8 cellular contexts compared by ENCODE assay signal in genomic region chr10:110067960-110068770, GRCh38.
A peak's percentile ranks its signal among the peaks of the same experiment; 100 is the strongest.
DNase-seq lines count a peak whose midpoint lies in the region; ATAC-seq and TF ChIP-seq lines count a peak whose summit lies in the region.

No MANE protein-coding gene starts in this region.

- H3K4me1 Mint-ChIP-seq in GM23338: peaks cover 25% of the 10 kb centered on the region

- H3K27ac ChIP-seq in GM23338 (ENCODE audit: low read depth): no peak overlapping the region

- peak; percentile 37 for DNase-seq in GM23338 (ENCODE audit: low spot score)
- peak; percentile 51 for DNase-seq in LoVo (ENCODE audit: low spot score)
- DNase-seq in adipocyte (ENCODE audit: low read depth): peak; percentile 67
- peak; percentile 69 for DNase-seq in myocyte (ENCODE audit: low read depth)
- no peak for DNase-seq in DMS114 treated with DMSO at 0.1 percent for 48 hours (lab: John Stamatoyannopoulos, UW; ENCODE audit: unreplicated experiment)
- no peak for DNase-seq in NCI-H2107 (lab: John Stamatoyannopoulos, UW)
- DNase-seq in amniotic stem cell (lab: John Stamatoyannopoulos, UW): no peak

- no peaks in the 10 kb centered on the region for H3K36me3 ChIP-seq in GM23338 (ENCODE audit: insufficient read depth)
- H3K36me3 ChIP-seq in adipocyte (ENCODE audit: control insufficient read depth, insufficient read depth, low read length, severe bottlenecking): no peaks in the 10 kb centered on the region

- H3K27me3 Mint-ChIP-seq in GM23338 (ENCODE audit: insufficient read depth, low read depth, poor library complexity): no peaks in the 10 kb centered on the region

- H3K4me3 Mint-ChIP-seq in GM23338: no peak overlapping the region

- H2AFZ ChIP-seq in GM23338: no peak overlapping the region

- no peaks in the 10 kb centered on the region for H3K9me3 Mint-ChIP-seq in GM23338

- H3K4me1 ChIP-seq in GM23338 (ENCODE audit: insufficient read depth): peaks cover 27% of the 10 kb centered on the region
- H3K4me1 ChIP-seq in adipocyte (ENCODE audit: control insufficient read depth, insufficient read depth, low read length): peaks cover 41% of the 10 kb centered on the region

- no peaks in the 10 kb centered on the region for H4K20me1 ChIP-seq in GM23338 (replicated peaks; ENCODE audit: insufficient read depth)

- H3K9me2 ChIP-seq in GM23338 (ENCODE audit: insufficient read depth): no peaks in the 10 kb centered on the region

- peak overlapping the region; percentile 6; the same call in 1 of the 2 replicates for H3K27ac Mint-ChIP-seq in GM23338

- H3F3A ChIP-seq in GM23338 (replicated peaks; ENCODE audit: low read depth): no peaks in the 10 kb centered on the region

- no peaks in the 10 kb centered on the region for H3K36me3 Mint-ChIP-seq in GM23338 (ENCODE audit: low read depth)

- H3K9me3 ChIP-seq in adipocyte (ENCODE audit: control insufficient read depth, low read length): no peaks in the 10 kb centered on the region

- peaks cover 63% of the 10 kb centered on the region for H3K79me2 ChIP-seq in GM23338 (replicated peaks; ENCODE audit: insufficient read depth)

- H3K4me3 ChIP-seq in GM23338 (no peak overlapping the region), adipocyte (ENCODE audit: low read length) (peak overlapping the region; percentile 57)

- H3K27me3 ChIP-seq in GM23338 (ENCODE audit: insufficient read depth) (no peaks in the 10 kb centered on the region), adipocyte (replicated peaks; ENCODE audit: control insufficient read depth, insufficient read depth, low read length) (no peaks in the 10 kb centered on the region)

- peak overlapping the region; percentile 53 for H3K9ac ChIP-seq in adipocyte (ENCODE audit: low read length)

- peak; percentile 52 for ATAC-seq in GM18498 (IDR thresholded peaks at IDR 0.05; ENCODE audit: unreplicated experiment)
- ATAC-seq in GM23338: peak; percentile 76

- no peak for TF ChIP-seq CTCF in GM23338 (conservative IDR thresholded peaks at IDR 0.05; ENCODE audit: low read depth in 2 of 2)

- no peak overlapping the region; the same call in 1 of the 2 replicates for H3K4me2 ChIP-seq in GM23338

TF ChIP-seq in GM23338, 12 proteins besides CTCF, POLR2A, EP300 and RAD21:
- TF ChIP-seq POLR2AphosphoS5 (IDR thresholded peaks at IDR 0.05; ENCODE audit: low read depth) (no peak), STAT1 (IDR thresholded peaks at IDR 0.05; ENCODE audit: unreplicated experiment) (no peak), EZH2phosphoT487 (IDR thresholded peaks at IDR 0.05; ENCODE audit: unreplicated experiment) (no peak), REST (IDR thresholded peaks at IDR 0.05; ENCODE audit: unreplicated experiment) (no peak), EZH2 (IDR thresholded peaks at IDR 0.05; ENCODE audit: low read depth, unreplicated experiment) (no peak), ETS1 (IDR thresholded peaks at IDR 0.05) (no peak), ZNF114 (CRISPR knock-in tag; IDR thresholded peaks at IDR 0.05) (no peak), JUNB (IDR thresholded peaks at IDR 0.05; ENCODE audit: unreplicated experiment) (no peak), ZNF331 (CRISPR knock-in tag; IDR thresholded peaks at IDR 0.05; ENCODE audit: low read depth) (no peak), ZNF462 (CRISPR knock-in tag; IDR thresholded peaks at IDR 0.05) (no peak), CREB1 (CRISPR knock-in tag; IDR thresholded peaks at IDR 0.05; ENCODE audit: low read depth) (no peak), NANOG (IDR thresholded peaks at IDR 0.05; ENCODE audit: borderline replicate concordance) (no peak)

Comparison
In these comparisons a context has a peak if more than half of its experiments do, and no peak if none do; other contexts are left out.
1. DNase-seq: peak in GM23338 (single experiment), LoVo (single experiment), adipocyte (single experiment) and myocyte (single experiment); none in DMS114 treated with DMSO at 0.1 percent for 48 hours (single experiment), NCI-H2107 (single experiment) and amniotic stem cell (single experiment).